Comparison of ENCODE assay signal across 31 cellular contexts in the genomic region with DNA sequence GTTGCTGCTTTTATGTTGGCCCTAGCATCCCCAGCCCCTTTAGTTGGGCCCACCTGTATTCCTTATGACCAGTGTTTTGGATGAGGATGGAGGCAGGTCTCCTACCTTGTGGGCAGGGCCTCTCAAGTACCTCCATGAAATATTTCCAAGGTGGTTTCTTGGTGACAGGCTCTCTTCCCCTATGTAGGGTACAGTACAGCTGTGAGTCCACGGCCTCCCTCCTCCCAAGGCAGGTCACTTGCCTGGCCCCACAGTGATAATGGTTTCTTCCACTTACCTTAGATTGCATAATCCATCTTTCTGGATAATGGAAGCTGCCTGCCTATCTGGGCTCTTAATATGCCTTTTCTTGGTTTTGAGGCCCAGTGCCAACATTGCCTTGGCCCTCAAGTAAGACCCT.
DNase-seq lines count a peak whose midpoint lies in the region; ATAC-seq and TF ChIP-seq lines count a peak whose summit lies in the region.
"Had no signal": no experiment of that assay in that cellular context is flagged by ENCODE, and none has a peak within 500 bp of the region (broad histone marks: within the 10 kb centered on the region; RNA-seq: fewer than 3 reads in every experiment).

No MANE protein-coding gene starts in this region.

- no peaks in the 10 kb centered on the region for H3K27me3 ChIP-seq in CD4-positive, alpha-beta T cell (ENCODE audit: control insufficient read depth, insufficient read depth, low read length)
- H3K27me3 ChIP-seq: BLaER1, brain microvascular endothelial cell, Peyer's patch, right lobe of liver, spleen had no signal

- no peaks in the 10 kb centered on the region for H3K27me3 Mint-ChIP-seq in CD4-positive, alpha-beta T cell
- H3K27me3 Mint-ChIP-seq in naive thymus-derived CD8-positive, alpha-beta T cell: no peaks in the 10 kb centered on the region
- H3K27me3 Mint-ChIP-seq: activated CD8-positive, alpha-beta memory T cell treated with anti-CD3 and anti-CD28 coated beads, Interleukin-2, amount 10 ng/mL, durations not matched to agents 7 days and 5 days; stimulated activated naive CD8-positive, alpha-beta T cell treated with anti-CD3 and anti-CD28 coated beads, Interleukin-15, Interleukin-2, amounts not matched to agents 100 ng/mL and 50 ng/mL, for 24 hours had no signal

- no peak for TF ChIP-seq CTCF in CD4-positive, alpha-beta T cell (IDR thresholded peaks at IDR 0.05)
- TF ChIP-seq CTCF in HEK293 (tag by site-specific recombination; IDR thresholded peaks at IDR 0.05): no peak

- CTCF ChIA-PET in CD4-positive, alpha-beta T cell (lab: Charles Lee): no interaction called here
- CTCF ChIA-PET in HEK293 (lab: Yijun Ruan, JAX): no interaction called here

- H3K4me1 Mint-ChIP-seq in CD4-positive, alpha-beta T cell (ENCODE audit: low read depth): no peaks in the 10 kb centered on the region
- H3K4me1 Mint-ChIP-seq in naive thymus-derived CD8-positive, alpha-beta T cell: no peaks in the 10 kb centered on the region
- H3K4me1 Mint-ChIP-seq: immature natural killer cell had no signal

- H3K36me3 Mint-ChIP-seq in CD4-positive, alpha-beta T cell (ENCODE audit: low read depth): peaks cover 31% of the 10 kb centered on the region
- H3K36me3 Mint-ChIP-seq in naive thymus-derived CD8-positive, alpha-beta T cell: peaks cover 0 to 42% (median 6%) of the 10 kb centered on the region in 3 donors

- H3K9me3 ChIP-seq in CD4-positive, alpha-beta T cell (ENCODE audit: control insufficient read depth, low read length): no peaks in the 10 kb centered on the region
- H3K9me3 ChIP-seq in HEK293 (ENCODE audit: control insufficient read depth, insufficient read depth, low read depth, low read length): no peaks in the 10 kb centered on the region
- H3K9me3 ChIP-seq: BLaER1, Caco-2, Peyer's patch, right lobe of liver, spleen had no signal

- no peak for ATAC-seq in CD4-positive, alpha-beta T cell (ENCODE audit: poor library complexity)
- ATAC-seq in naive thymus-derived CD8-positive, alpha-beta T cell: no peak
- ATAC-seq in HG03097 (IDR thresholded peaks at IDR 0.05; ENCODE audit: low FRiP score, unreplicated experiment) (no peak), GM21515 (IDR thresholded peaks at IDR 0.05; ENCODE audit: unreplicated experiment) (no peak)
- ATAC-seq: activated CD4-positive, CD25-positive, alpha-beta regulatory T cell treated with anti-CD3 and anti-CD28 coated beads, Interleukin-2, amount 50 U/mL, for 24 hours; activated CD8-positive, alpha-beta memory T cell treated with anti-CD3 and anti-CD28 coated beads, Interleukin-2, amount 10 ng/mL, durations not matched to agents 7 days and 5 days; left ventricle myocardium superior had no signal

- DNase-seq in CD4-positive, alpha-beta T cell: no peak
- no peak for DNase-seq in naive thymus-derived CD8-positive, alpha-beta T cell
- DNase-seq in NCI-H2029 (lab: John Stamatoyannopoulos, UW): no peak
- DNase-seq: activated CD4-positive, alpha-beta T cell treated with anti-CD3 and anti-CD28 coated beads, Interleukin-2, amount 50 U/mL, for 4 hours; activated CD8-positive, alpha-beta memory T cell treated with anti-CD3 and anti-CD28 coated beads, Interleukin-2, amount 10 ng/mL, durations not matched to agents 7 days and 5 days; activated naive CD4-positive, alpha-beta T cell; activated T-cell treated with anti-CD3 and anti-CD28 coated beads, Interleukin-2, amount 50 U/mL, for 48 hours; brain microvascular endothelial cell; Caco-2; effector memory CD4-positive, alpha-beta T cell; GDM1; immature natural killer cell; KG1; left ventricle myocardium superior; mesendoderm; NCI-H1105 treated with DMSO at 0.1 percent for 48 hours; NCI-H2081 treated with DMSO at 0.1 percent for 48 hours; NCI-H345; Peyer's patch; right lobe of liver; SHP77 treated with DMSO at 0.1 percent for 48 hours; spleen; stimulated activated CD4-positive, alpha-beta T cell treated with anti-CD3 and anti-CD28 coated beads, Interleukin-2, amount 100 ng/mL, for 24 hours had no signal

- H3K36me3 ChIP-seq in HEK293 (ENCODE audit: control insufficient read depth in 2 of 2, insufficient read depth in 1 of 2, low read length in 2 of 2): peaks cover 0 to 65% of the 10 kb centered on the region in 2 experiments; a peak in 2 of 3 replicates

- POLR2A ChIA-PET in CD4-positive, alpha-beta T cell (lab: Charles Lee): no interaction called here
- POLR2A ChIA-PET in HEK293 (lab: Yijun Ruan, JAX): no interaction called here
- POLR2A ChIA-PET in naive thymus-derived CD8-positive, alpha-beta T cell (lab: Charles Lee): no interaction called here

- intact Hi-C loops in CD4-positive, alpha-beta T cell (cut with DNase I, micrococcal nuclease): no loop called here

- no peaks in the 10 kb centered on the region for H3K9me3 Mint-ChIP-seq in CD4-positive, alpha-beta T cell
- H3K9me3 Mint-ChIP-seq in naive thymus-derived CD8-positive, alpha-beta T cell: no peaks in the 10 kb centered on the region
- H3K9me3 Mint-ChIP-seq: immature natural killer cell; stimulated activated naive CD8-positive, alpha-beta T cell treated with anti-CD3 and anti-CD28 coated beads, Interleukin-15, Interleukin-2, amounts not matched to agents 100 ng/mL and 50 ng/mL, for 24 hours had no signal

- no peak overlapping the region for H3K27ac ChIP-seq in CD4-positive, alpha-beta T cell (ENCODE audit: low read depth, low read length)
- H3K27ac ChIP-seq in HEK293 (ENCODE audit: extremely low read depth, low read depth, low read length) (no peak overlapping the region), cingulate gyrus (ENCODE audit: low read depth, low read length) (peak overlapping the region; percentile 87)
- H3K27ac ChIP-seq: BLaER1, brain microvascular endothelial cell, Peyer's patch, right lobe of liver, spleen had no signal

- no peak overlapping the region for H3K4me3 ChIP-seq in HEK293 (ENCODE audit: low read depth, low read length)
- H3K4me3 ChIP-seq: BLaER1, coronary artery, Peyer's patch, right lobe of liver, spleen had no signal

- H3K27ac Mint-ChIP-seq in CD4-positive, alpha-beta T cell: peak overlapping the region; percentile 49
- H3K27ac Mint-ChIP-seq in naive thymus-derived CD8-positive, alpha-beta T cell: peak overlapping the region in 6 of 10 donors; percentile 0 to 90 (median 56)
- H3K27ac Mint-ChIP-seq: activated CD8-positive, alpha-beta memory T cell treated with anti-CD3 and anti-CD28 coated beads, Interleukin-2, amount 10 ng/mL, durations not matched to agents 7 days and 5 days; stimulated activated naive CD8-positive, alpha-beta T cell treated with anti-CD3 and anti-CD28 coated beads, Interleukin-15, Interleukin-2, amounts not matched to agents 100 ng/mL and 50 ng/mL, for 24 hours had no signal

- no peaks in the 10 kb centered on the region for H3K4me1 ChIP-seq in HEK293 (ENCODE audit: control insufficient read depth, insufficient read depth, low read length)
- H3K4me1 ChIP-seq: BLaER1, Peyer's patch, right lobe of liver, spleen had no signal

- no peak overlapping the region for H3K4me3 Mint-ChIP-seq in CD4-positive, alpha-beta T cell
- no peak overlapping the region for H3K4me3 Mint-ChIP-seq in naive thymus-derived CD8-positive, alpha-beta T cell
- H3K4me3 Mint-ChIP-seq: activated CD8-positive, alpha-beta memory T cell treated with anti-CD3 and anti-CD28 coated beads, Interleukin-2, amount 10 ng/mL, durations not matched to agents 7 days and 5 days; immature natural killer cell; stimulated activated naive CD8-positive, alpha-beta T cell treated with anti-CD3 and anti-CD28 coated beads, Interleukin-15, Interleukin-2, amounts not matched to agents 100 ng/mL and 50 ng/mL, for 24 hours had no signal

TF ChIP-seq in HEK293, 187 proteins besides CTCF, POLR2A, EP300 and RAD21 (continues in another document):
- TF ChIP-seq ZNF335 (tag by site-specific recombination; conservative IDR thresholded peaks at IDR 0.05) (no peak), ZNF16 (tag by site-specific recombination; IDR thresholded peaks at IDR 0.05; ENCODE audit: low read depth) (no peak), ZNF837 (tag by site-specific recombination; IDR thresholded peaks at IDR 0.05) (no peak), ZNF140 (tag by site-specific recombination; IDR thresholded peaks at IDR 0.05) (no peak), ZBTB17 (tag by site-specific recombination; IDR thresholded peaks at IDR 0.05) (peak; percentile 60; the same call in 1 of the 2 replicates)
- TF ChIP-seq, protein P1, sequence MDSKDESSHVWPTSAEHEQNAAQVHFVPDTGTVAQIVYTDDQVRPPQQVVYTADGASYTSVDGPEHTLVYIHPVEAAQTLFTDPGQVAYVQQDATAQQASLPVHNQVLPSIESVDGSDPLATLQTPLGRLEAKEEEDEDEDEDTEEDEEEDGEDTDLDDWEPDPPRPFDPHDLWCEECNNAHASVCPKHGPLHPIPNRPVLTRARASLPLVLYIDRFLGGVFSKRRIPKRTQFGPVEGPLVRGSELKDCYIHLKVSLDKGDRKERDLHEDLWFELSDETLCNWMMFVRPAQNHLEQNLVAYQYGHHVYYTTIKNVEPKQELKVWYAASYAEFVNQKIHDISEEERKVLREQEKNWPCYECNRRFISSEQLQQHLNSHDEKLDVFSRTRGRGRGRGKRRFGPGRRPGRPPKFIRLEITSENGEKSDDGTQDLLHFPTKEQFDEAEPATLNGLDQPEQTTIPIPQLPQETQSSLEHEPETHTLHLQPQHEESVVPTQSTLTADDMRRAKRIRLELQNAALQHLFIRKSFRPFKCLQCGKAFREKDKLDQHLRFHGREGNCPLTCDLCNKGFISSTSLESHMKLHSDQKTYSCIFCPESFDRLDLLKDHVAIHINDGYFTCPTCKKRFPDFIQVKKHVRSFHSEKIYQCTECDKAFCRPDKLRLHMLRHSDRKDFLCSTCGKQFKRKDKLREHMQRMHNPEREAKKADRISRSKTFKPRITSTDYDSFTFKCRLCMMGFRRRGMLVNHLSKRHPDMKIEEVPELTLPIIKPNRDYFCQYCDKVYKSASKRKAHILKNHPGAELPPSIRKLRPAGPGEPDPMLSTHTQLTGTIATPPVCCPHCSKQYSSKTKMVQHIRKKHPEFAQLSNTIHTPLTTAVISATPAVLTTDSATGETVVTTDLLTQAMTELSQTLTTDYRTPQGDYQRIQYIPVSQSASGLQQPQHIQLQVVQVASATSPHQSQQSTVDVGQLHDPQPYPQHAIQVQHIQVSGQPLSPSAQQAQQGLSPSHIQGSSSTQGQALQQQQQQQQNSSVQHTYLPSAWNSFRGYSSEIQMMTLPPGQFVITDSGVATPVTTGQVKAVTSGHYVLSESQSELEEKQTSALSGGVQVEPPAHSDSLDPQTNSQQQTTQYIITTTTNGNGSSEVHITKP (tag by site-specific recombination; IDR thresholded peaks at IDR 0.05): peak; percentile 77
